9 cellular contexts compared by ENCODE assay signal in genomic region chr7:12731214-12731656, GRCh38. TPM values are rescaled to one million over a fixed set of nuclear protein-coding genes. Genes with fewer than 3 reads are reported as not detected.
A peak's percentile ranks its signal among the peaks of the same experiment; 100 is the strongest.
DNase-seq lines count a peak whose midpoint lies in the region; ATAC-seq and TF ChIP-seq lines count a peak whose summit lies in the region.
"Had no signal": no experiment of that assay in that cellular context is flagged by ENCODE, and none has a peak within 500 bp of the region (broad histone marks: within the 10 kb centered on the region; RNA-seq: fewer than 3 reads in every experiment).

No MANE protein-coding gene starts in this region.

- no peaks in the 10 kb centered on the region for H3K27me3 Mint-ChIP-seq in T-helper 17 cell
- H3K27me3 Mint-ChIP-seq in progenitor cell of endocrine pancreas: no peaks in the 10 kb centered on the region
- H3K27me3 Mint-ChIP-seq: naive B cell had no signal

- H3K4me3 Mint-ChIP-seq in T-helper 17 cell (peak overlapping the region; percentile 79), progenitor cell of endocrine pancreas (ENCODE audit: low read depth) (no peak overlapping the region)

- intact Hi-C loops in ascending aorta (cut with DNase I) (no loop called here), dorsolateral prefrontal cortex (cut with DNase I) (no loop called here)

- no peaks in the 10 kb centered on the region for H4K20me1 ChIP-seq in GM23248 (ENCODE audit: insufficient read depth)

- H3K79me2 ChIP-seq in GM23248 (ENCODE audit: insufficient read depth): no peaks in the 10 kb centered on the region

- peaks cover 15% of the 10 kb centered on the region for H3K4me1 Mint-ChIP-seq in T-helper 17 cell
- no peaks in the 10 kb centered on the region for H3K4me1 Mint-ChIP-seq in progenitor cell of endocrine pancreas (ENCODE audit: low read depth)

- WGBS in GM23248 (ENCODE audit: low coverage in 1 of 2, low lambda C conversion rate in 2 of 2, missing lambda C conversion rate in 2 of 2), 2 experiments: 86 to 89% methylated on average over 1 of the region's 1 CpG

- H3K4me1 ChIP-seq in GM23248 (ENCODE audit: insufficient read depth) (no peaks in the 10 kb centered on the region), ascending aorta (peaks cover 0 to 2% of the 10 kb centered on the region in 2 donors)

- H3K27ac Mint-ChIP-seq in T-helper 17 cell: peak overlapping the region; percentile 37
- H3K27ac Mint-ChIP-seq in progenitor cell of endocrine pancreas: no peak overlapping the region

- H3F3A ChIP-seq in GM23248 (ENCODE audit: insufficient read depth): no peaks in the 10 kb centered on the region

- no peak overlapping the region for H3K4me2 ChIP-seq in GM23248 (ENCODE audit: unreplicated experiment)

- DNase-seq in ACHN (peak; percentile 42), GM23248 (peak; percentile 38), T-helper 17 cell (peak in 1 of 3 donors; percentile 5), fibroblast of the aortic adventitia (ENCODE audit: low read depth) (peak; percentile 38), progenitor cell of endocrine pancreas (ENCODE audit: low spot score, unreplicated experiment) (no peak), ascending aorta (ENCODE audit: low spot score in 2 of 2) (no peak), dorsolateral prefrontal cortex (no peak)
- DNase-seq: naive B cell had no signal

- H2AFZ ChIP-seq in GM23248: peak overlapping the region; percentile 54

- H3K27ac ChIP-seq in GM23248 (no peak overlapping the region), ascending aorta (no peak overlapping the region), dorsolateral prefrontal cortex (peak overlapping the region in 1 of 59 donors; percentile 22)

- H3K36me3 Mint-ChIP-seq in T-helper 17 cell (ENCODE audit: low read depth) (peaks cover 2% of the 10 kb centered on the region), progenitor cell of endocrine pancreas (ENCODE audit: insufficient read depth) (no peaks in the 10 kb centered on the region)
- H3K36me3 Mint-ChIP-seq: naive B cell had no signal

- ATAC-seq in T-helper 17 cell (peak; percentile 85), GM18870 (IDR thresholded peaks at IDR 0.05; ENCODE audit: unreplicated experiment) (no peak)

- H3K36me3 ChIP-seq in GM23248 (ENCODE audit: low read depth) (no peaks in the 10 kb centered on the region), ascending aorta (no peaks in the 10 kb centered on the region)

- TF ChIP-seq CTCF in fibroblast of the aortic adventitia (IDR thresholded peaks at IDR 0.05; ENCODE audit: insufficient read depth, low read length) (peak; percentile 6), progenitor cell of endocrine pancreas (IDR thresholded peaks at IDR 0.05; ENCODE audit: unreplicated experiment) (no peak), ascending aorta (IDR thresholded peaks at IDR 0.05) (no peak), dorsolateral prefrontal cortex (IDR thresholded peaks at IDR 0.05 in 54 of 56, conservative IDR thresholded peaks at IDR 0.05 in 2 of 56; ENCODE audit: low read depth in 1 of 56, partially characterized antibody in 56 of 56) (peak in 1 of 56 donors; percentile 12)

- H3K9me2 ChIP-seq in GM23248 (ENCODE audit: insufficient read depth): no peaks in the 10 kb centered on the region

- in situ Hi-C loops in ACHN (cut with HindIII; ENCODE audit: low pct_ligation_motif_present, low pct_unique_long_range_greater_than_20kb, low sequenced_read_pairs): no loop called here
- in situ Hi-C loops in GM23248 (cut with MboI): no loop called here

- H3K27me3 ChIP-seq in GM23248 (replicated peaks; ENCODE audit: insufficient read depth) (no peaks in the 10 kb centered on the region), ascending aorta (no peaks in the 10 kb centered on the region), dorsolateral prefrontal cortex (no peaks in the 10 kb centered on the region)

- no peaks in the 10 kb centered on the region for H3K9me3 ChIP-seq in GM23248 (ENCODE audit: low read depth)
- no peaks in the 10 kb centered on the region for H3K9me3 ChIP-seq in T-helper 17 cell (ENCODE audit: control insufficient read depth, low read length, poor library complexity, severe bottlenecking)
- H3K9me3 ChIP-seq in ascending aorta: no peaks in the 10 kb centered on the region

- no peaks in the 10 kb centered on the region for H3K9me3 Mint-ChIP-seq in progenitor cell of endocrine pancreas (ENCODE audit: low read depth)
- H3K9me3 Mint-ChIP-seq: naive B cell had no signal

- H3K9ac ChIP-seq in GM23248: no peak overlapping the region

- no peak overlapping the region for H3K4me3 ChIP-seq in GM23248
- no peak overlapping the region for H3K4me3 ChIP-seq in fibroblast of the aortic adventitia (ENCODE audit: low read depth, low read length)
- no peak overlapping the region for H3K4me3 ChIP-seq in ascending aorta
- H3K4me3 ChIP-seq in dorsolateral prefrontal cortex: no peak overlapping the region

RNA-seq across cellular contexts. Expression of gene ARL4A, which starts 43.8 kb away (rescaled TPM):
- total RNA-seq in GM23248 (2014; rRNA removed; shearing (Covaris generic)): 17.5 and 22.6 TPM in 2 replicates
- polyA plus RNA-seq in GM23248 (2016; fragmentation: Nextera tagmentation; extraction: Ambion mirVana): 20.9 and 23.0 TPM in 2 replicates
- total RNA-seq in T-helper 17 cell (100 to 1,000 TPM in 1 of 2 donors, 10 to 100 TPM in 1; 92.1 to 122 TPM), fibroblast of the aortic adventitia (ENCODE audit: low replicate concordance) (13.2 and 25.8 TPM in 2 replicates), progenitor cell of endocrine pancreas (10.9 and 12.6 TPM in 2 replicates), ascending aorta (55.5 TPM), dorsolateral prefrontal cortex (10 to 100 TPM; 13.2 to 59.1 (median 33.1) TPM)

Comparison
In these comparisons a context has a peak if more than half of its experiments do, and no peak if none do; other contexts are left out.
1. DNase-seq: peak in ACHN (single experiment), GM23248 (single experiment) and fibroblast of the aortic adventitia (single experiment); none in progenitor cell of endocrine pancreas (single experiment), ascending aorta (0 of 2) and dorsolateral prefrontal cortex (0 of 10).